ENCODE assay signal across 8 cellular contexts in genomic region chr1:39026947-39027507, GRCh38. TPM values are rescaled to one million over a fixed set of nuclear protein-coding genes. Genes with fewer than 3 reads are reported as not detected.
DNase-seq lines count a peak whose midpoint lies in the region; ATAC-seq and TF ChIP-seq lines count a peak whose summit lies in the region.

No MANE protein-coding gene starts in this region.

- peak overlapping the region; percentile 99 for H3K27ac Mint-ChIP-seq in mesothelial cell of epicardium

- H3K4me1 Mint-ChIP-seq in mesothelial cell of epicardium = peaks cover 9% of the 10 kb centered on the region

- H3K4me3 Mint-ChIP-seq in mesothelial cell of epicardium = peak overlapping the region; percentile 92

- peak overlapping the region; percentile 89 to 99 (median 95) for H3K27ac ChIP-seq in heart right ventricle
- peak overlapping the region; percentile 98 for H3K27ac ChIP-seq in mammary epithelial cell (ENCODE audit: insufficient read depth, low read depth, low read length)

- H3K27me3 ChIP-seq in heart right ventricle (no peaks in the 10 kb centered on the region), mammary epithelial cell (ENCODE audit: insufficient read depth, low read length) (no peaks in the 10 kb centered on the region)

- H3K9me3 Mint-ChIP-seq in mesothelial cell of epicardium = peaks cover 4% of the 10 kb centered on the region

- 30 to 42% methylated on average over 26 of the region's 26 CpGs for WGBS in heart right ventricle, 2 donors
- WGBS in mammary epithelial cell (ENCODE audit: low coverage, missing lambda C conversion rate) = 15% methylated on average over 20 of the region's 26 CpGs

- peak overlapping the region; percentile 87 for H2AFZ ChIP-seq in mammary epithelial cell (ENCODE audit: low read depth, low read length)

- peak overlapping the region; percentile 100 for H3K9ac ChIP-seq in mammary epithelial cell (ENCODE audit: insufficient read depth, low read length)

- DNase-seq in heart right ventricle = no peak
- no peak for DNase-seq in left ventricle myocardium superior
- no peak for DNase-seq in mammary epithelial cell
- no peak for DNase-seq in mesothelial cell of epicardium (ENCODE audit: low spot score in 2 of 2, unreplicated experiment in 2 of 2)
- no peak for DNase-seq in OCI-M2 (lab: John Stamatoyannopoulos, UW; ENCODE audit: unreplicated experiment)
- no peak for DNase-seq in amniotic stem cell (lab: John Stamatoyannopoulos, UW)
- no peak for DNase-seq in medulla oblongata (ENCODE audit: extremely low spot score)

- peak overlapping the region; percentile 77 for H3K4me2 ChIP-seq in mammary epithelial cell (ENCODE audit: insufficient read depth, low read depth, low read length)

- H3K27me3 Mint-ChIP-seq in mesothelial cell of epicardium (ENCODE audit: low read depth) = no peaks in the 10 kb centered on the region

- H3K4me3 ChIP-seq in heart right ventricle (peak overlapping the region; percentile 62 to 86 (median 75)), mammary epithelial cell (replicated peaks in 1 of 3; ENCODE audit: insufficient read depth in 1 of 3, low read depth in 2 of 3, low read length in 3 of 3) (peak overlapping the region; percentile 70 to 85 (median 78))

- no peak for ATAC-seq in heart right ventricle
- no peak for ATAC-seq in left ventricle myocardium superior
- ATAC-seq in GM18498 (IDR thresholded peaks at IDR 0.05; ENCODE audit: unreplicated experiment) = no peak

- H4K20me1 ChIP-seq in mammary epithelial cell (ENCODE audit: insufficient read depth, low read length) = no peaks in the 10 kb centered on the region

- TF ChIP-seq CTCF in heart right ventricle (IDR thresholded peaks at IDR 0.05) = no peak
- no peak for TF ChIP-seq CTCF in mammary epithelial cell (conservative IDR thresholded peaks at IDR 0.05 in 1 of 2, IDR thresholded peaks at IDR 0.05 in 1 of 2; ENCODE audit: extremely low read depth in 1 of 2, insufficient read depth in 1 of 2, low read depth in 1 of 2, low read length in 2 of 2)
- no peak for TF ChIP-seq CTCF in mesothelial cell of epicardium (IDR thresholded peaks at IDR 0.05; ENCODE audit: unreplicated experiment)

- dilution Hi-C loops in mammary epithelial cell (cut with HindIII; ENCODE audit: low sequenced_read_pairs) = no loop called here

- peaks cover 57% of the 10 kb centered on the region for H3K79me2 ChIP-seq in mammary epithelial cell (ENCODE audit: insufficient read depth, low read length)

- CTCF ChIA-PET in mammary epithelial cell (lab: Charles Lee; ENCODE audit: low non-redundant PET) = no interaction called here

- H3K9me3 ChIP-seq in heart right ventricle (no peaks in the 10 kb centered on the region), mammary epithelial cell (replicated peaks; ENCODE audit: insufficient read depth, low read length) (no peaks in the 10 kb centered on the region)

- H3K36me3 ChIP-seq in heart right ventricle = peaks cover 0 to 41% (median 33%) of the 10 kb centered on the region in 9 donors
- peaks cover 17% of the 10 kb centered on the region for H3K36me3 ChIP-seq in mammary epithelial cell (ENCODE audit: insufficient read depth, low read length)

- intact Hi-C loops in heart right ventricle (cut with DNase I) (loop anchor here in 4 of 10 donors (5.0 to 10.0 kb wide), 3 partner anchors 35 to 162 kb away; partner anchors contain the start of genes AKIRIN1 (in 2 of the 4) and MYCBP (in 1 of the 4)), left ventricle myocardium superior (cut with micrococcal nuclease) (no loop called here), mammary epithelial cell (cut with micrococcal nuclease) (loop anchor here (1.0 to 2.0 kb wide), 3 partner anchors 66 to 167 kb away; partner anchors contain the start of gene MYCBP)

- in situ Hi-C loops in mammary epithelial cell (cut with MboI; ENCODE audit: low sequenced_read_pairs in 2 of 2) = no loop called here

- no TSS peak for BruUV-seq in mammary epithelial cell (replicated peaks; lab: Mats Ljungman, UMichigan)

- peaks cover 16% of the 10 kb centered on the region for H3K36me3 Mint-ChIP-seq in mesothelial cell of epicardium

- H3K4me1 ChIP-seq in heart right ventricle = peaks cover 3 to 40% (median 21%) of the 10 kb centered on the region in 9 donors
- peaks cover 5% of the 10 kb centered on the region for H3K4me1 ChIP-seq in mammary epithelial cell (ENCODE audit: insufficient read depth, low read length)

RNA-seq across cellular contexts. Expression of gene NDUFS5, which starts 0.9 kb away (rescaled TPM):
- total RNA-seq in heart right ventricle (100 to 1,000 TPM; 303 to 646 (median 513) TPM), left ventricle myocardium superior (782 TPM), mammary epithelial cell (100 to 1,000 TPM; 204 to 259 TPM), mesothelial cell of epicardium (184 to 196 TPM (median 186 TPM) in 3 replicates)
- polyA plus RNA-seq in heart right ventricle (1,000 to 10,000 TPM; 1,540 to 6,035 TPM), mammary epithelial cell (688 TPM)
- polyA minus RNA-seq in mammary epithelial cell = 433 TPM

RNA-seq across cellular contexts. Expression of gene AKIRIN1, which starts 36.0 kb away (rescaled TPM):
- total RNA-seq in heart right ventricle (10 to 100 TPM; 47.3 to 73.8 (median 58.8) TPM), left ventricle myocardium superior (66.4 TPM), mammary epithelial cell (10 to 100 TPM; 62.8 to 63.5 TPM), mesothelial cell of epicardium (69.6 to 75.8 TPM (median 70.1 TPM) in 3 replicates)
- polyA plus RNA-seq in heart right ventricle (10 to 100 TPM; 12.9 to 29.9 TPM), mammary epithelial cell (41.2 TPM)
- polyA minus RNA-seq in mammary epithelial cell = 39.6 TPM
